ENCODE assay signal across 1 cellular context in the genomic region with DNA sequence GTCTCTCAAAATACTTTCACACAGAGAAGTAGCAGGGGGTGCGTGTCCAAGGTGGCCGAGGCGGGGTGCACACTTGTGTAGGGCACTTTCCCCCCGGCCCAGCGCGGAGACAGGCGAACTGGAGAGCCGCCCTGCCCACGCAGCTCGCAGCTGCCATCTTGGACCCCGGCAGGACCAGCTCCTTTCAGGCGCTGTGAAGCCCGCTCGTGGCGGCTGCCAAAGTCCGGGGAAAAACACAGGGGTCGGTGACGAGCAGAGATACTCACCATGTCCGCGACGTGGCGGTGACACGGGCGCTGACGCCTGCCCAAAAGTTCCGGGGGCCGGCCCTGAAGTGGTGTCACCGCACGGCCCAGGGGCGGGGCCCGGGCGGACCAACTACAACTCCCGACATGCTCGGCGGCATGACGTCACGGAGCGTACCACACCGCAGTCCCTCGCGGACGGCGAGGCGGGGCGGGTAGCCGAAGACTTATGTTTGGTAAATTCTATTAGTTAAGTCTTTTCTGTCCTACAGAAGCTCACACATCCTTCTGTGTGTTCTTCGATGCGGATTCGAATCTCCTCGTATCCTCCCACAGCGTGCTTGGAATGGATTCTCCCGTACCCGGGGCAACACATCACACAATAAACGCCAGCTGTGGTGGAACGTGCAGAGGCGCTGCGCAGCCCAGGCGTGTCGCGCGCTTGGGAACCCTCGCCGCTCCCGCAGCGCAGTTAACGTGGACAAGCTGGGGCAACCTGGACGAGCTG.
TF ChIP-seq lines count a peak whose summit lies in the region.

A gene with protein sequence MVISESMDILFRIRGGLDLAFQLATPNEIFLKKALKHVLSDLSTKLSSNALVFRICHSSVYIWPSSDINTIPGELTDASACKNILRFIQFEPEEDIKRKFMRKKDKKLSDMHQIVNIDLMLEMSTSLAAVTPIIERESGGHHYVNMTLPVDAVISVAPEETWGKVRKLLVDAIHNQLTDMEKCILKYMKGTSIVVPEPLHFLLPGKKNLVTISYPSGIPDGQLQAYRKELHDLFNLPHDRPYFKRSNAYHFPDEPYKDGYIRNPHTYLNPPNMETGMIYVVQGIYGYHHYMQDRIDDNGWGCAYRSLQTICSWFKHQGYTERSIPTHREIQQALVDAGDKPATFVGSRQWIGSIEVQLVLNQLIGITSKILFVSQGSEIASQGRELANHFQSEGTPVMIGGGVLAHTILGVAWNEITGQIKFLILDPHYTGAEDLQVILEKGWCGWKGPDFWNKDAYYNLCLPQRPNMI (minus strand): TSS at position 365 of the 753 bp plus-strand sequence. CDS start 96 bp downstream, at position 269.

TF ChIP-seq in GM23338, 12 proteins besides CTCF, POLR2A, EP300 and RAD21 (continued from another document):
- TF ChIP-seq, protein P1, sequence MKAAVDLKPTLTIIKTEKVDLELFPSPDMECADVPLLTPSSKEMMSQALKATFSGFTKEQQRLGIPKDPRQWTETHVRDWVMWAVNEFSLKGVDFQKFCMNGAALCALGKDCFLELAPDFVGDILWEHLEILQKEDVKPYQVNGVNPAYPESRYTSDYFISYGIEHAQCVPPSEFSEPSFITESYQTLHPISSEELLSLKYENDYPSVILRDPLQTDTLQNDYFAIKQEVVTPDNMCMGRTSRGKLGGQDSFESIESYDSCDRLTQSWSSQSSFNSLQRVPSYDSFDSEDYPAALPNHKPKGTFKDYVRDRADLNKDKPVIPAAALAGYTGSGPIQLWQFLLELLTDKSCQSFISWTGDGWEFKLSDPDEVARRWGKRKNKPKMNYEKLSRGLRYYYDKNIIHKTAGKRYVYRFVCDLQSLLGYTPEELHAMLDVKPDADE (IDR thresholded peaks at IDR 0.05) = peak; percentile 77; the same call in 1 of the 2 replicates
- TF ChIP-seq ZNF331 (CRISPR knock-in tag; IDR thresholded peaks at IDR 0.05; ENCODE audit: low read depth) = no peak
- no peak for TF ChIP-seq STAT1 (IDR thresholded peaks at IDR 0.05; ENCODE audit: unreplicated experiment)
- TF ChIP-seq EZH2 (IDR thresholded peaks at IDR 0.05; ENCODE audit: low read depth, unreplicated experiment) = no peak
- TF ChIP-seq, protein P2, sequence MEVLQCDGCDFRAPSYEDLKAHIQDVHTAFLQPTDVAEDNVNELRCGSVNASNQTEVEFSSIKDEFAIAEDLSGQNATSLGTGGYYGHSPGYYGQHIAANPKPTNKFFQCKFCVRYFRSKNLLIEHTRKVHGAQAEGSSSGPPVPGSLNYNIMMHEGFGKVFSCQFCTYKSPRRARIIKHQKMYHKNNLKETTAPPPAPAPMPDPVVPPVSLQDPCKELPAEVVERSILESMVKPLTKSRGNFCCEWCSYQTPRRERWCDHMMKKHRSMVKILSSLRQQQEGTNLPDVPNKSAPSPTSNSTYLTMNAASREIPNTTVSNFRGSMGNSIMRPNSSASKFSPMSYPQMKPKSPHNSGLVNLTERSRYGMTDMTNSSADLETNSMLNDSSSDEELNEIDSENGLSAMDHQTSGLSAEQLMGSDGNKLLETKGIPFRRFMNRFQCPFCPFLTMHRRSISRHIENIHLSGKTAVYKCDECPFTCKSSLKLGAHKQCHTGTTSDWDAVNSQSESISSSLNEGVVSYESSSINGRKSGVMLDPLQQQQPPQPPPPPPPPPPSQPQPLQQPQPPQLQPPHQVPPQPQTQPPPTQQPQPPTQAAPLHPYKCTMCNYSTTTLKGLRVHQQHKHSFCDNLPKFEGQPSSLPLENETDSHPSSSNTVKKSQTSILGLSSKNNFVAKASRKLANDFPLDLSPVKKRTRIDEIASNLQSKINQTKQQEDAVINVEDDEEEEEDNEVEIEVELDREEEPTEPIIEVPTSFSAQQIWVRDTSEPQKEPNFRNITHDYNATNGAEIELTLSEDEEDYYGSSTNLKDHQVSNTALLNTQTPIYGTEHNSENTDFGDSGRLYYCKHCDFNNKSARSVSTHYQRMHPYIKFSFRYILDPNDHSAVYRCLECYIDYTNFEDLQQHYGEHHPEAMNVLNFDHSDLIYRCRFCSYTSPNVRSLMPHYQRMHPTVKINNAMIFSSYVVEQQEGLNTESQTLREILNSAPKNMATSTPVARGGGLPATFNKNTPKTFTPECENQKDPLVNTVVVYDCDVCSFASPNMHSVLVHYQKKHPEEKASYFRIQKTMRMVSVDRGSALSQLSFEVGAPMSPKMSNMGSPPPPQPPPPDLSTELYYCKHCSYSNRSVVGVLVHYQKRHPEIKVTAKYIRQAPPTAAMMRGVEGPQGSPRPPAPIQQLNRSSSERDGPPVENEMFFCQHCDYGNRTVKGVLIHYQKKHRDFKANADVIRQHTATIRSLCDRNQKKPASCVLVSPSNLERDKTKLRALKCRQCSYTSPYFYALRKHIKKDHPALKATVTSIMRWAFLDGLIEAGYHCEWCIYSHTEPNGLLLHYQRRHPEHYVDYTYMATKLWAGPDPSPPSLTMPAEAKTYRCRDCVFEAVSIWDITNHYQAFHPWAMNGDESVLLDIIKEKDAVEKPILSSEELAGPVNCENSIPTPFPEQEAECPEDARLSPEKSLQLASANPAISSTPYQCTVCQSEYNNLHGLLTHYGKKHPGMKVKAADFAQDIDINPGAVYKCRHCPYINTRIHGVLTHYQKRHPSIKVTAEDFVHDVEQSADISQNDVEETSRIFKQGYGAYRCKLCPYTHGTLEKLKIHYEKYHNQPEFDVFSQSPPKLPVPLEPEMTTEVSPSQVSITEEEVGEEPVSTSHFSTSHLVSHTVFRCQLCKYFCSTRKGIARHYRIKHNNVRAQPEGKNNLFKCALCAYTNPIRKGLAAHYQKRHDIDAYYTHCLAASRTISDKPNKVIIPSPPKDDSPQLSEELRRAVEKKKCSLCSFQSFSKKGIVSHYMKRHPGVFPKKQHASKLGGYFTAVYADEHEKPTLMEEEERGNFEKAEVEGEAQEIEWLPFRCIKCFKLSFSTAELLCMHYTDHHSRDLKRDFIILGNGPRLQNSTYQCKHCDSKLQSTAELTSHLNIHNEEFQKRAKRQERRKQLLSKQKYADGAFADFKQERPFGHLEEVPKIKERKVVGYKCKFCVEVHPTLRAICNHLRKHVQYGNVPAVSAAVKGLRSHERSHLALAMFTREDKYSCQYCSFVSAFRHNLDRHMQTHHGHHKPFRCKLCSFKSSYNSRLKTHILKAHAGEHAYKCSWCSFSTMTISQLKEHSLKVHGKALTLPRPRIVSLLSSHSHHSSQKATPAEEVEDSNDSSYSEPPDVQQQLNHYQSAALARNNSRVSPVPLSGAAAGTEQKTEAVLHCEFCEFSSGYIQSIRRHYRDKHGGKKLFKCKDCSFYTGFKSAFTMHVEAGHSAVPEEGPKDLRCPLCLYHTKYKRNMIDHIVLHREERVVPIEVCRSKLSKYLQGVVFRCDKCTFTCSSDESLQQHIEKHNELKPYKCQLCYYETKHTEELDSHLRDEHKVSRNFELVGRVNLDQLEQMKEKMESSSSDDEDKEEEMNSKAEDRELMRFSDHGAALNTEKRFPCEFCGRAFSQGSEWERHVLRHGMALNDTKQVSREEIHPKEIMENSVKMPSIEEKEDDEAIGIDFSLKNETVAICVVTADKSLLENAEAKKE (CRISPR knock-in tag; IDR thresholded peaks at IDR 0.05) = no peak
- TF ChIP-seq, protein P3, sequence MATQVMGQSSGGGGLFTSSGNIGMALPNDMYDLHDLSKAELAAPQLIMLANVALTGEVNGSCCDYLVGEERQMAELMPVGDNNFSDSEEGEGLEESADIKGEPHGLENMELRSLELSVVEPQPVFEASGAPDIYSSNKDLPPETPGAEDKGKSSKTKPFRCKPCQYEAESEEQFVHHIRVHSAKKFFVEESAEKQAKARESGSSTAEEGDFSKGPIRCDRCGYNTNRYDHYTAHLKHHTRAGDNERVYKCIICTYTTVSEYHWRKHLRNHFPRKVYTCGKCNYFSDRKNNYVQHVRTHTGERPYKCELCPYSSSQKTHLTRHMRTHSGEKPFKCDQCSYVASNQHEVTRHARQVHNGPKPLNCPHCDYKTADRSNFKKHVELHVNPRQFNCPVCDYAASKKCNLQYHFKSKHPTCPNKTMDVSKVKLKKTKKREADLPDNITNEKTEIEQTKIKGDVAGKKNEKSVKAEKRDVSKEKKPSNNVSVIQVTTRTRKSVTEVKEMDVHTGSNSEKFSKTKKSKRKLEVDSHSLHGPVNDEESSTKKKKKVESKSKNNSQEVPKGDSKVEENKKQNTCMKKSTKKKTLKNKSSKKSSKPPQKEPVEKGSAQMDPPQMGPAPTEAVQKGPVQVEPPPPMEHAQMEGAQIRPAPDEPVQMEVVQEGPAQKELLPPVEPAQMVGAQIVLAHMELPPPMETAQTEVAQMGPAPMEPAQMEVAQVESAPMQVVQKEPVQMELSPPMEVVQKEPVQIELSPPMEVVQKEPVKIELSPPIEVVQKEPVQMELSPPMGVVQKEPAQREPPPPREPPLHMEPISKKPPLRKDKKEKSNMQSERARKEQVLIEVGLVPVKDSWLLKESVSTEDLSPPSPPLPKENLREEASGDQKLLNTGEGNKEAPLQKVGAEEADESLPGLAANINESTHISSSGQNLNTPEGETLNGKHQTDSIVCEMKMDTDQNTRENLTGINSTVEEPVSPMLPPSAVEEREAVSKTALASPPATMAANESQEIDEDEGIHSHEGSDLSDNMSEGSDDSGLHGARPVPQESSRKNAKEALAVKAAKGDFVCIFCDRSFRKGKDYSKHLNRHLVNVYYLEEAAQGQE (IDR thresholded peaks at IDR 0.05; ENCODE audit: unreplicated experiment) = no peak
- TF ChIP-seq CREB1 (CRISPR knock-in tag; IDR thresholded peaks at IDR 0.05; ENCODE audit: low read depth) = peak; percentile 99
